1 cellular context compared by ENCODE assay signal in genomic region chr13:45817833-45818232, GRCh38.
TF ChIP-seq lines count a peak whose summit lies in the region.

No MANE protein-coding gene starts in this region.

TF ChIP-seq in H1, 55 proteins besides CTCF, POLR2A, EP300 and RAD21:
- TF ChIP-seq HDAC2 (IDR thresholded peaks at IDR 0.05; ENCODE audit: borderline replicate concordance in 1 of 2, low read depth in 2 of 2, low read length in 2 of 2) = no peak
- no peak for TF ChIP-seq ATF3 (IDR thresholded peaks at IDR 0.05; ENCODE audit: insufficient read depth, low read depth, low read length)
- no peak for TF ChIP-seq EGR1 (IDR thresholded peaks at IDR 0.05; ENCODE audit: borderline replicate concordance, low read depth, low read length)
- no peak for TF ChIP-seq RNF2 (IDR thresholded peaks at IDR 0.05; ENCODE audit: borderline replicate concordance, low read depth, low read length, missing control alignments, poor library complexity, severe bottlenecking)
- TF ChIP-seq CEBPB (IDR thresholded peaks at IDR 0.05; ENCODE audit: low read depth, low read length) = no peak
- TF ChIP-seq TBP (IDR thresholded peaks at IDR 0.05; ENCODE audit: low read depth, low read length) = no peak
- TF ChIP-seq ATF2 (IDR thresholded peaks at IDR 0.05; ENCODE audit: low read length) = no peak
- no peak for TF ChIP-seq TCF12 (IDR thresholded peaks at IDR 0.05; ENCODE audit: low read depth, low read length)
- TF ChIP-seq YY1 (IDR thresholded peaks at IDR 0.05; ENCODE audit: low read depth, low read length) = no peak
- TF ChIP-seq ASH2L (IDR thresholded peaks at IDR 0.05; ENCODE audit: low read length) = no peak
- no peak for TF ChIP-seq SIX5 (IDR thresholded peaks at IDR 0.05; ENCODE audit: low read depth, low read length)
- TF ChIP-seq POLR2AphosphoS5 (IDR thresholded peaks at IDR 0.05; ENCODE audit: low read depth, low read length) = no peak
- no peak for TF ChIP-seq CHD1 (IDR thresholded peaks at IDR 0.05; ENCODE audit: low read depth, low read length)
- no peak for TF ChIP-seq SRF (IDR thresholded peaks at IDR 0.05; ENCODE audit: low read depth, low read length)
- no peak for TF ChIP-seq USF2 (IDR thresholded peaks at IDR 0.05; ENCODE audit: low read length)
- no peak for TF ChIP-seq RFX5 (IDR thresholded peaks at IDR 0.05; ENCODE audit: borderline replicate concordance, low read depth, low read length)
- no peak for TF ChIP-seq SUZ12 (IDR thresholded peaks at IDR 0.05; ENCODE audit: low read length)
- TF ChIP-seq CTBP2 (IDR thresholded peaks at IDR 0.05; ENCODE audit: borderline replicate concordance, insufficient read depth, insufficient read length, low read length) = no peak
- no peak for TF ChIP-seq POU5F1 (IDR thresholded peaks at IDR 0.05; ENCODE audit: low read depth, low read length)
- no peak for TF ChIP-seq KDM5A (IDR thresholded peaks at IDR 0.05; ENCODE audit: low read length)
